ENCODE assay signal across 15 cellular contexts in genomic region chr3:52429031-52429430, GRCh38. TPM values are rescaled to one million over a fixed set of nuclear protein-coding genes. Genes with fewer than 3 reads are reported as not detected.
A peak's percentile ranks its signal among the peaks of the same experiment; 100 is the strongest.
DNase-seq lines count a peak whose midpoint lies in the region; ATAC-seq, FAIRE-seq and TF ChIP-seq lines count a peak whose summit lies in the region.
"Had no signal": no experiment of that assay in that cellular context is flagged by ENCODE, and none has a peak within 500 bp of the region (broad histone marks: within the 10 kb centered on the region; RNA-seq: fewer than 3 reads in every experiment).

No MANE protein-coding gene starts in this region.

- no peaks in the 10 kb centered on the region for H3K36me3 Mint-ChIP-seq in activated CD4-positive, alpha-beta T cell treated with anti-CD3 and anti-CD28 coated beads, Interleukin-2, amount 10 ng/mL, durations not matched to agents 7 days and 5 days (ENCODE audit: low read depth)
- H3K36me3 Mint-ChIP-seq: activated naive CD8-positive, alpha-beta T cell treated with anti-CD3 and anti-CD28 coated beads, Interleukin-2, amount 10 ng/mL, durations not matched to agents 7 days and 5 days had no signal

- DNase-seq in heart left ventricle (peak in 3 of 5 donors; percentile 6 to 26 (median 19)), left ventricle myocardium superior (no peak), keratinocyte (ENCODE audit: low read depth, low spot score) (no peak), cerebellar nuclear complex (lab: John Stamatoyannopoulos, UW) (no peak)
- no peak for DNase-seq in activated CD4-positive, alpha-beta T cell treated with anti-CD3 and anti-CD28 coated beads, Interleukin-2, amount 10 ng/mL, durations not matched to agents 7 days and 5 days
- DNase-seq: activated CD8-positive, alpha-beta memory T cell treated with anti-CD3 and anti-CD28 coated beads for 24 hours; activated naive CD8-positive, alpha-beta T cell treated with anti-CD3 and anti-CD28 coated beads, Interleukin-2, amount 10 ng/mL, durations not matched to agents 7 days and 5 days; T-helper 9 cell had no signal

- H3K9me3 ChIP-seq in heart left ventricle (no peaks in the 10 kb centered on the region), keratinocyte (ENCODE audit: control insufficient read depth, low read depth, low read length) (no peaks in the 10 kb centered on the region), stomach smooth muscle (ENCODE audit: control insufficient read depth in 2 of 2, low read length in 2 of 2) (no peaks in the 10 kb centered on the region)
- H3K9me3 ChIP-seq: body of pancreas had no signal

- peaks cover 1% of the 10 kb centered on the region for H3K4me1 Mint-ChIP-seq in activated CD4-positive, alpha-beta T cell treated with anti-CD3 and anti-CD28 coated beads, Interleukin-2, amount 10 ng/mL, durations not matched to agents 7 days and 5 days

- H3K4me3 ChIP-seq in heart left ventricle: no peak overlapping the region
- H3K4me3 ChIP-seq in keratinocyte (ENCODE audit: control insufficient read depth in 2 of 3, extremely low read depth in 1 of 3, insufficient read depth in 2 of 3, low read depth in 1 of 3, low read length in 3 of 3): no peak overlapping the region
- H3K4me3 ChIP-seq in stomach smooth muscle (ENCODE audit: low read length in 2 of 2): no peak overlapping the region
- H3K4me3 ChIP-seq: body of pancreas, coronary artery, GM23248 had no signal

- no peak for FAIRE-seq in keratinocyte (lab: Jason Lieb, UNC)

- no peak overlapping the region for H2AFZ ChIP-seq in keratinocyte (ENCODE audit: control insufficient read depth, low read length)
- H2AFZ ChIP-seq: GM23248 had no signal

- WGBS in heart left ventricle, 4 donors: 38 to 48% (median 42%) methylated on average over 3 of the region's 3 CpGs

- CTCF ChIA-PET in activated CD4-positive, alpha-beta T cell treated with anti-CD3 and anti-CD28 coated beads, Interleukin-2, amount 10 ng/mL, durations not matched to agents 7 days and 5 days (lab: Charles Lee): interaction anchor here (1.5 to 1.6 kb wide), 3 partner anchors 14 to 30 kb away, joined by 3 to 5 read pairs (median 4); no protein-coding TSS in a partner anchor

- no peaks in the 10 kb centered on the region for H3K36me3 ChIP-seq in heart left ventricle
- H3K36me3 ChIP-seq in keratinocyte (ENCODE audit: control insufficient read depth in 2 of 2, extremely low read depth in 1 of 2, insufficient read depth in 2 of 2, low read length in 2 of 2): no peaks in the 10 kb centered on the region
- H3K36me3 ChIP-seq in stomach smooth muscle (ENCODE audit: control insufficient read depth in 2 of 2, insufficient read depth in 2 of 2, low read length in 2 of 2): no peaks in the 10 kb centered on the region

- peak overlapping the region; percentile 6 for H3K4me2 ChIP-seq in keratinocyte (ENCODE audit: control insufficient read depth, extremely low read depth, insufficient read depth, low read depth, low read length)

- POLR2A ChIA-PET in activated CD4-positive, alpha-beta T cell treated with anti-CD3 and anti-CD28 coated beads, Interleukin-2, amount 10 ng/mL, durations not matched to agents 7 days and 5 days (lab: Charles Lee): no interaction called here

- ATAC-seq in heart left ventricle (no peak), left ventricle myocardium superior (no peak)

- intact Hi-C loops in heart left ventricle (cut with DNase I): loop anchor here in 4 of 10 donors (1.0 to 10.0 kb wide), 4 partner anchors 16 to 246 kb away; partner anchors contain the start of gene SEMA3G (in 1 of the 4)
- intact Hi-C loops in left ventricle myocardium superior (cut with micrococcal nuclease): no loop called here

- TF ChIP-seq POLR2A in heart left ventricle (IDR thresholded peaks at IDR 0.05): no peak

- H3K27ac ChIP-seq in heart left ventricle (peak overlapping the region in 10 of 12 donors; percentile 8 to 77 (median 60)), keratinocyte (ENCODE audit: control insufficient read depth, insufficient read depth, low read length) (no peak overlapping the region), stomach smooth muscle (ENCODE audit: low read length) (no peak overlapping the region)
- H3K27ac ChIP-seq: body of pancreas, coronary artery, GM23248 had no signal

- no peak overlapping the region for H3K4me3 Mint-ChIP-seq in activated CD4-positive, alpha-beta T cell treated with anti-CD3 and anti-CD28 coated beads, Interleukin-2, amount 10 ng/mL, durations not matched to agents 7 days and 5 days
- H3K4me3 Mint-ChIP-seq: activated naive CD8-positive, alpha-beta T cell treated with anti-CD3 and anti-CD28 coated beads, Interleukin-2, amount 10 ng/mL, durations not matched to agents 7 days and 5 days; nephron had no signal

- no peaks in the 10 kb centered on the region for H3K79me2 ChIP-seq in keratinocyte (ENCODE audit: control insufficient read depth, insufficient read depth, low read length)

- no peaks in the 10 kb centered on the region for H3K9me3 Mint-ChIP-seq in activated CD4-positive, alpha-beta T cell treated with anti-CD3 and anti-CD28 coated beads, Interleukin-2, amount 10 ng/mL, durations not matched to agents 7 days and 5 days
- H3K9me3 Mint-ChIP-seq: activated naive CD8-positive, alpha-beta T cell treated with anti-CD3 and anti-CD28 coated beads, Interleukin-2, amount 10 ng/mL, durations not matched to agents 7 days and 5 days; nephron had no signal

- H3K4me1 ChIP-seq in heart left ventricle: peaks cover 13 to 54% (median 45%) of the 10 kb centered on the region in 12 donors
- peaks cover 8% of the 10 kb centered on the region for H3K4me1 ChIP-seq in keratinocyte (ENCODE audit: control insufficient read depth, extremely low read depth, insufficient read depth, low read length)
- H3K4me1 ChIP-seq in stomach smooth muscle (ENCODE audit: control insufficient read depth, insufficient read depth, low read length): peaks cover 14% of the 10 kb centered on the region

- no peak for TF ChIP-seq CTCF in heart left ventricle (IDR thresholded peaks at IDR 0.05)
- no peak for TF ChIP-seq CTCF in keratinocyte (optimal IDR thresholded peaks at IDR 0.05 in 1 of 3, IDR thresholded peaks at IDR 0.05 in 1 of 3, conservative IDR thresholded peaks at IDR 0.05 in 1 of 3; ENCODE audit: extremely low read depth in 1 of 3, insufficient read depth in 2 of 3, low read length in 3 of 3)

- H3K27me3 ChIP-seq in heart left ventricle: no peaks in the 10 kb centered on the region
- no peaks in the 10 kb centered on the region for H3K27me3 ChIP-seq in keratinocyte (ENCODE audit: control insufficient read depth, extremely low read depth, insufficient read depth, low read length)
- H3K27me3 ChIP-seq in stomach smooth muscle (ENCODE audit: control insufficient read depth in 1 of 2, insufficient read depth in 2 of 2, low read length in 2 of 2): no peaks in the 10 kb centered on the region
- H3K27me3 ChIP-seq: body of pancreas had no signal

- no peak overlapping the region for H3K27ac Mint-ChIP-seq in activated CD4-positive, alpha-beta T cell treated with anti-CD3 and anti-CD28 coated beads, Interleukin-2, amount 10 ng/mL, durations not matched to agents 7 days and 5 days
- H3K27ac Mint-ChIP-seq: activated naive CD8-positive, alpha-beta T cell treated with anti-CD3 and anti-CD28 coated beads, Interleukin-2, amount 10 ng/mL, durations not matched to agents 7 days and 5 days; nephron; progenitor cell of endocrine pancreas had no signal

- dilution Hi-C loops in keratinocyte (cut with MboI; ENCODE audit: extremely low pct_ligation_motif_present, low sequenced_read_pairs): no loop called here

- H4K20me1 ChIP-seq in keratinocyte (ENCODE audit: control insufficient read depth, extremely low read depth, insufficient read depth, low read length): no peaks in the 10 kb centered on the region

- H3K9me1 ChIP-seq in keratinocyte (ENCODE audit: control insufficient read depth, extremely low read depth, insufficient read depth, low read length): no peaks in the 10 kb centered on the region

- H3K27me3 Mint-ChIP-seq in activated CD4-positive, alpha-beta T cell treated with anti-CD3 and anti-CD28 coated beads, Interleukin-2, amount 10 ng/mL, durations not matched to agents 7 days and 5 days: peaks cover 6% of the 10 kb centered on the region

- H3K9ac ChIP-seq in keratinocyte (ENCODE audit: control insufficient read depth, extremely low read depth, insufficient read depth, low read length) (no peak overlapping the region), stomach smooth muscle (ENCODE audit: low read length in 2 of 2) (peak overlapping the region; percentile 14 to 36)
- H3K9ac ChIP-seq: GM23248 had no signal

RNA-seq across cellular contexts. Expression of gene SEMA3G, which starts 15.9 kb away (rescaled TPM):
- 10 to 100 TPM; 13.4 to 29.0 (median 14.4) TPM for total RNA-seq in heart left ventricle
- polyA plus RNA-seq in heart left ventricle: 10 to 100 TPM; 11.4 to 19.6 TPM
- total RNA-seq in left ventricle myocardium superior: 9.1 TPM
- polyA plus RNA-seq in keratinocyte: 0.03 to 0.14 TPM (median 0.07 TPM) in 3 replicates
- 0.07 TPM for polyA plus RNA-seq in keratinocyte (2011; ENCODE audit: low read depth)
- polyA plus RNA-seq in keratinocyte (2011; cell fraction: cytosol; rRNA removed): 0.01 and 0.05 TPM in 2 replicates
- polyA plus RNA-seq in keratinocyte (2011; cell fraction: nucleus; rRNA removed): 0.05 and 0.07 TPM in 2 replicates
- polyA plus RNA-seq in keratinocyte (2012; ENCODE audit: low replicate concordance): 0.07 and 0.10 TPM in 2 replicates
- polyA minus RNA-seq in keratinocyte: 0.03 TPM in 1 of 3 replicates, not detected in the others
- not detected for polyA minus RNA-seq in keratinocyte (2011; cell fraction: cytosol; rRNA and poly(A)+ RNA removed)
- polyA minus RNA-seq in keratinocyte (2011; cell fraction: nucleus; rRNA and poly(A)+ RNA removed): 0.23 TPM in 1 of 2 replicates, not detected in the other
- under 1 TPM in 1 of 2 experiments, not detected in 1; 0.15 TPM for total RNA-seq in activated CD4-positive, alpha-beta T cell treated with anti-CD3 and anti-CD28 coated beads, Interleukin-2, amount 10 ng/mL, durations not matched to agents 7 days and 5 days
- total RNA-seq: GM23248 had no signal
- polyA plus RNA-seq: BJ had no signal

RNA-seq across cellular contexts. Expression of gene PHF7, which starts 18.6 kb away (rescaled TPM):
- total RNA-seq in heart left ventricle: 10 to 100 TPM; 10.8 to 27.6 (median 16.4) TPM
- 1 to 10 TPM; 4.0 to 4.2 TPM for polyA plus RNA-seq in heart left ventricle
- 13.1 TPM for total RNA-seq in left ventricle myocardium superior
- 9.3 to 10.3 TPM (median 9.3 TPM) in 3 replicates for polyA plus RNA-seq in keratinocyte
- 8.4 TPM for polyA plus RNA-seq in keratinocyte (2011; ENCODE audit: low read depth)
- polyA plus RNA-seq in keratinocyte (2011; cell fraction: cytosol; rRNA removed): 6.9 and 7.8 TPM in 2 replicates
- polyA plus RNA-seq in keratinocyte (2011; cell fraction: nucleus; rRNA removed): 19.7 and 21.2 TPM in 2 replicates
- polyA plus RNA-seq in keratinocyte (2012; ENCODE audit: low replicate concordance): 5.4 and 6.1 TPM in 2 replicates
- 1.9 to 9.8 TPM (median 8.3 TPM) in 3 replicates for polyA minus RNA-seq in keratinocyte
- 7.9 TPM for polyA minus RNA-seq in keratinocyte (2011; cell fraction: cytosol; rRNA and poly(A)+ RNA removed)
- 4.6 and 7.3 TPM in 2 replicates for polyA minus RNA-seq in keratinocyte (2011; cell fraction: nucleus; rRNA and poly(A)+ RNA removed)
- total RNA-seq in activated CD4-positive, alpha-beta T cell treated with anti-CD3 and anti-CD28 coated beads, Interleukin-2, amount 10 ng/mL, durations not matched to agents 7 days and 5 days: 10 to 100 TPM; 14.0 to 16.5 TPM

RNA-seq across cellular contexts. Expression of gene BAP1, which starts 19.2 kb away (rescaled TPM):
- total RNA-seq in heart left ventricle: 10 to 100 TPM; 50.0 to 75.9 (median 55.1) TPM
- 10 to 100 TPM; 40.3 to 78.9 TPM for polyA plus RNA-seq in heart left ventricle
- 57.9 TPM for total RNA-seq in left ventricle myocardium superior
- 97.8 to 119 TPM (median 100 TPM) in 3 replicates for polyA plus RNA-seq in keratinocyte
- polyA plus RNA-seq in keratinocyte (2011; ENCODE audit: low read depth): 25.5 TPM
- 79.5 and 100 TPM in 2 replicates for polyA plus RNA-seq in keratinocyte (2011; cell fraction: cytosol; rRNA removed)
- polyA plus RNA-seq in keratinocyte (2011; cell fraction: nucleus; rRNA removed): 203 and 211 TPM in 2 replicates
- polyA plus RNA-seq in keratinocyte (2012; ENCODE audit: low replicate concordance): 60.8 and 101 TPM in 2 replicates
- 131 to 185 TPM (median 135 TPM) in 3 replicates for polyA minus RNA-seq in keratinocyte
- 138 TPM for polyA minus RNA-seq in keratinocyte (2011; cell fraction: cytosol; rRNA and poly(A)+ RNA removed)
- 84.5 and 90.7 TPM in 2 replicates for polyA minus RNA-seq in keratinocyte (2011; cell fraction: nucleus; rRNA and poly(A)+ RNA removed)
- 100 to 1,000 TPM; 102 to 104 TPM for total RNA-seq in activated CD4-positive, alpha-beta T cell treated with anti-CD3 and anti-CD28 coated beads, Interleukin-2, amount 10 ng/mL, durations not matched to agents 7 days and 5 days

RNA-seq across cellular contexts. Expression of gene TNNC1, which starts 24.8 kb away (rescaled TPM):
- total RNA-seq in heart left ventricle: over 10,000 TPM in 2 of 9 donors, 1,000 to 10,000 TPM in 7; 4,301 to 15,255 (median 8,364) TPM
- over 10,000 TPM in 1 of 2 donors, 1,000 to 10,000 TPM in 1; 6,829 to 20,003 TPM for polyA plus RNA-seq in heart left ventricle
- total RNA-seq in left ventricle myocardium superior: 8,945 TPM
- polyA plus RNA-seq in keratinocyte: 0.22 to 0.35 TPM (median 0.33 TPM) in 3 replicates
- polyA plus RNA-seq in keratinocyte (2011; ENCODE audit: low read depth): not detected
- 0.17 TPM in 1 of 2 replicates, not detected in the other for polyA plus RNA-seq in keratinocyte (2011; cell fraction: cytosol; rRNA removed)
- polyA plus RNA-seq in keratinocyte (2011; cell fraction: nucleus; rRNA removed): 0.20 and 0.32 TPM in 2 replicates
- polyA plus RNA-seq in keratinocyte (2012; ENCODE audit: low replicate concordance): not detected in 2 replicates
- not detected in 3 replicates for polyA minus RNA-seq in keratinocyte
- polyA minus RNA-seq in keratinocyte (2011; cell fraction: cytosol; rRNA and poly(A)+ RNA removed): not detected
- polyA minus RNA-seq in keratinocyte (2011; cell fraction: nucleus; rRNA and poly(A)+ RNA removed): not detected in 2 replicates
- total RNA-seq in activated CD4-positive, alpha-beta T cell treated with anti-CD3 and anti-CD28 coated beads, Interleukin-2, amount 10 ng/mL, durations not matched to agents 7 days and 5 days: 1 to 10 TPM; 1.5 to 2.1 TPM
- total RNA-seq: GM23248 had no signal
- polyA plus RNA-seq: GM23248 had no signal

RNA-seq across cellular contexts. Expression of gene NISCH, which starts 26.4 kb away (rescaled TPM):
- total RNA-seq in heart left ventricle (10 to 100 TPM; 29.5 to 56.2 (median 43.9) TPM), left ventricle myocardium superior (48.3 TPM)
- polyA plus RNA-seq in heart left ventricle (10 to 100 TPM; 28.8 to 30.2 TPM), keratinocyte (48.1 to 65.6 TPM (median 48.4 TPM) in 3 replicates)
- polyA plus RNA-seq in keratinocyte (2011; ENCODE audit: low read depth): 10.3 TPM
- 23.3 and 30.8 TPM in 2 replicates for polyA plus RNA-seq in keratinocyte (2011; cell fraction: cytosol; rRNA removed)
- polyA plus RNA-seq in keratinocyte (2011; cell fraction: nucleus; rRNA removed): 252 and 295 TPM in 2 replicates
- polyA plus RNA-seq in keratinocyte (2012; ENCODE audit: low replicate concordance): 29.3 and 43.1 TPM in 2 replicates
- 70.4 to 85.5 TPM (median 83.1 TPM) in 3 replicates for polyA minus RNA-seq in keratinocyte
- polyA minus RNA-seq in keratinocyte (2011; cell fraction: cytosol; rRNA and poly(A)+ RNA removed): 45.3 TPM
- polyA minus RNA-seq in keratinocyte (2011; cell fraction: nucleus; rRNA and poly(A)+ RNA removed): 94.5 and 120 TPM in 2 replicates
- total RNA-seq in activated CD4-positive, alpha-beta T cell treated with anti-CD3 and anti-CD28 coated beads, Interleukin-2, amount 10 ng/mL, durations not matched to agents 7 days and 5 days: 10 to 100 TPM; 94.5 TPM

Comparison
In these comparisons a context has a peak if more than half of its experiments do, and no peak if none do; other contexts are left out.
1. DNase-seq: peak in heart left ventricle (3 of 5); none in left ventricle myocardium superior (single experiment), keratinocyte (single experiment), activated CD4-positive, alpha-beta T cell treated with anti-CD3 and anti-CD28 coated beads, Interleukin-2, amount 10 ng/mL, durations not matched to agents 7 days and 5 days (single experiment) and cerebellar nuclear complex (0 of 2).
2. H3K27ac ChIP-seq: peak in heart left ventricle (10 of 12); none in keratinocyte (single experiment) and stomach smooth muscle (single experiment).